12 cellular contexts compared by ENCODE assay signal in genomic region chr7:48085942-48086341, GRCh38. TPM values are rescaled to one million over a fixed set of nuclear protein-coding genes. Genes with fewer than 3 reads are reported as not detected.
DNase-seq lines count a peak whose midpoint lies in the region; ATAC-seq and TF ChIP-seq lines count a peak whose summit lies in the region.
"Had no signal": no experiment of that assay in that cellular context is flagged by ENCODE, and none has a peak within 500 bp of the region (broad histone marks: within the 10 kb centered on the region; RNA-seq: fewer than 3 reads in every experiment).

No MANE protein-coding gene starts in this region.

- peaks cover 16% of the 10 kb centered on the region for H3K36me3 Mint-ChIP-seq in activated CD8-positive, alpha-beta memory T cell treated with anti-CD3 and anti-CD28 coated beads, Interleukin-2, amount 10 ng/mL, durations not matched to agents 7 days and 5 days
- peaks cover 8% of the 10 kb centered on the region for H3K36me3 Mint-ChIP-seq in T-cell

- H3K9me3 ChIP-seq in hepatocyte (ENCODE audit: low read depth) (no peaks in the 10 kb centered on the region), transverse colon (no peaks in the 10 kb centered on the region)

- no peaks in the 10 kb centered on the region for H3K79me2 ChIP-seq in hepatocyte

- H3K9me3 Mint-ChIP-seq in activated CD8-positive, alpha-beta memory T cell treated with anti-CD3 and anti-CD28 coated beads, Interleukin-2, amount 10 ng/mL, durations not matched to agents 7 days and 5 days (ENCODE audit: low read depth) = no peaks in the 10 kb centered on the region
- H3K9me3 Mint-ChIP-seq in T-cell = no peaks in the 10 kb centered on the region

- TF ChIP-seq CTCF in hepatocyte (IDR thresholded peaks at IDR 0.05; ENCODE audit: poor library complexity) (no peak), transverse colon (IDR thresholded peaks at IDR 0.05) (no peak)

- H3K27ac ChIP-seq in hepatocyte = peak overlapping the region; percentile 86
- peak overlapping the region; percentile 37 to 70 (median 66) for H3K27ac ChIP-seq in transverse colon

- intact Hi-C loops in transverse colon (cut with DNase I; ENCODE audit: low total_unique reads) = no loop called here

- H3K27me3 ChIP-seq in hepatocyte (no peaks in the 10 kb centered on the region), transverse colon (no peaks in the 10 kb centered on the region)

- H3K4me1 ChIP-seq in hepatocyte (ENCODE audit: insufficient read depth) (peaks cover 16% of the 10 kb centered on the region), transverse colon (peaks cover 13 to 67% (median 30%) of the 10 kb centered on the region in 4 donors)

- no peak for DNase-seq in activated CD8-positive, alpha-beta memory T cell treated with anti-CD3 and anti-CD28 coated beads, Interleukin-2, amount 10 ng/mL, durations not matched to agents 7 days and 5 days
- DNase-seq in activated CD8-positive, alpha-beta memory T cell treated with anti-CD3 and anti-CD28 coated beads for 24 hours = no peak
- DNase-seq in T-cell (no peak), hepatocyte (ENCODE audit: low spot score) (no peak), transverse colon (no peak), dermis blood vessel endothelial cell (no peak), amniotic stem cell (lab: John Stamatoyannopoulos, UW) (no peak)
- DNase-seq: activated effector memory CD4-positive, alpha-beta T cell treated with anti-CD3 and anti-CD28 coated beads, Interleukin-2, amount 50 U/mL, for 16 hours; endodermal cell; NCI-H1417 had no signal

- TF ChIP-seq POLR2A in transverse colon (IDR thresholded peaks at IDR 0.05) = no peak

- H4K20me1 ChIP-seq in hepatocyte (ENCODE audit: insufficient read depth, poor library complexity, severe bottlenecking) = no peaks in the 10 kb centered on the region

- no peak overlapping the region for H3K4me2 ChIP-seq in hepatocyte

- 44% methylated on average over 1 of the region's 1 CpG for WGBS in hepatocyte (ENCODE audit: low lambda C conversion rate, missing lambda C conversion rate)
- 69 to 100% methylated on average over 1 of the region's 1 CpG for WGBS in transverse colon (ENCODE audit: low coverage in 1 of 2), 2 donors

- no peak for ATAC-seq in activated CD8-positive, alpha-beta memory T cell treated with anti-CD3 and anti-CD28 coated beads, Interleukin-2, amount 10 ng/mL, durations not matched to agents 7 days and 5 days
- ATAC-seq in T-cell (replicated peaks in 1 of 4) (no peak), HG03097 (IDR thresholded peaks at IDR 0.05; ENCODE audit: low FRiP score, unreplicated experiment) (no peak)

- POLR2A ChIA-PET in T-cell (lab: Charles Lee) = no interaction called here

- in situ Hi-C loops in transverse colon (cut with MboI; ENCODE audit: low pct_ligation_motif_present in 1 of 4, low pct_unique_long_range_greater_than_20kb in 1 of 4, low sequenced_read_pairs in 3 of 4) = no loop called here

- H3K27me3 Mint-ChIP-seq in activated CD8-positive, alpha-beta memory T cell treated with anti-CD3 and anti-CD28 coated beads, Interleukin-2, amount 10 ng/mL, durations not matched to agents 7 days and 5 days = no peaks in the 10 kb centered on the region
- H3K27me3 Mint-ChIP-seq in T-cell = no peaks in the 10 kb centered on the region

- no peak for TF ChIP-seq EP300 in transverse colon (IDR thresholded peaks at IDR 0.05; ENCODE audit: low read depth)

- H3K4me3 Mint-ChIP-seq in activated CD8-positive, alpha-beta memory T cell treated with anti-CD3 and anti-CD28 coated beads, Interleukin-2, amount 10 ng/mL, durations not matched to agents 7 days and 5 days = peak overlapping the region; percentile 75
- no peak overlapping the region for H3K4me3 Mint-ChIP-seq in T-cell
- H3K4me3 Mint-ChIP-seq: endodermal cell had no signal

- no peaks in the 10 kb centered on the region for H3K9me2 ChIP-seq in hepatocyte (replicated peaks; ENCODE audit: insufficient read depth)

- peaks cover 63% of the 10 kb centered on the region for H3K4me1 Mint-ChIP-seq in activated CD8-positive, alpha-beta memory T cell treated with anti-CD3 and anti-CD28 coated beads, Interleukin-2, amount 10 ng/mL, durations not matched to agents 7 days and 5 days
- H3K4me1 Mint-ChIP-seq in T-cell = peaks cover 57 to 74% (median 72%) of the 10 kb centered on the region in 3 donors

- CTCF ChIA-PET in activated CD8-positive, alpha-beta memory T cell treated with anti-CD3 and anti-CD28 coated beads, Interleukin-2, amount 10 ng/mL, durations not matched to agents 7 days and 5 days (lab: Charles Lee) = interaction anchor here (0.9 to 2.2 kb wide), 7 partner anchors 10 to 141 kb away, joined by 3 to 13 read pairs (median 6); partner anchors contain the start of gene C7orf57
- CTCF ChIA-PET in T-cell (lab: Charles Lee) = interaction anchor here in 1 of 2 donors (1.3 kb wide), 1 partner anchor 25 kb away, joined by 3 read pairs; no protein-coding TSS in a partner anchor

- peak overlapping the region; percentile 98 for H3K27ac Mint-ChIP-seq in activated CD8-positive, alpha-beta memory T cell treated with anti-CD3 and anti-CD28 coated beads, Interleukin-2, amount 10 ng/mL, durations not matched to agents 7 days and 5 days
- H3K27ac Mint-ChIP-seq in T-cell = peak overlapping the region; percentile 92 to 93

- H3K36me3 ChIP-seq in hepatocyte (replicated peaks; ENCODE audit: insufficient read depth, low read depth) (no peaks in the 10 kb centered on the region), transverse colon (no peaks in the 10 kb centered on the region)
- H3K36me3 ChIP-seq: HAP-1 had no signal

- no peak overlapping the region for H3K4me3 ChIP-seq in hepatocyte
- no peak overlapping the region for H3K4me3 ChIP-seq in transverse colon
- H3K4me3 ChIP-seq: HAP-1 had no signal

- H2AFZ ChIP-seq in hepatocyte = no peak overlapping the region

RNA-seq across cellular contexts. Expression of gene UPP1, which starts 3.1 kb away (rescaled TPM):
- total RNA-seq in activated CD8-positive, alpha-beta memory T cell treated with anti-CD3 and anti-CD28 coated beads, Interleukin-2, amount 10 ng/mL, durations not matched to agents 7 days and 5 days = 10 to 100 TPM; 57.9 to 87.6 TPM
- 100 to 1,000 TPM in 3 of 5 donors, 10 to 100 TPM in 2; 77.7 to 227 (median 177) TPM for total RNA-seq in T-cell
- total RNA-seq in hepatocyte = 12.7 and 14.6 TPM in 2 replicates
- 38.7 and 50.2 TPM in 2 replicates for polyA plus RNA-seq in hepatocyte
- total RNA-seq in transverse colon = 10 to 100 TPM; 31.3 to 46.8 (median 39.3) TPM
- 13.2 and 30.3 TPM in 2 replicates for total RNA-seq in dermis blood vessel endothelial cell

RNA-seq across cellular contexts. Expression of gene C7orf57, which starts 50.6 kb away (rescaled TPM):
- under 1 TPM; 0.12 to 0.15 TPM for total RNA-seq in activated CD8-positive, alpha-beta memory T cell treated with anti-CD3 and anti-CD28 coated beads, Interleukin-2, amount 10 ng/mL, durations not matched to agents 7 days and 5 days
- total RNA-seq in T-cell (1 to 10 TPM in 1 of 5 donors, under 1 TPM in 4; 0.18 to 2.0 (median 0.44) TPM), hepatocyte (0.43 TPM in 1 of 2 replicates, not detected in the other), transverse colon (not detected), dermis blood vessel endothelial cell (not detected in 2 replicates)
- not detected in 2 replicates for polyA plus RNA-seq in hepatocyte

RNA-seq across cellular contexts. Expression of gene SUN3, which starts 57.0 kb away (rescaled TPM):
- total RNA-seq in activated CD8-positive, alpha-beta memory T cell treated with anti-CD3 and anti-CD28 coated beads, Interleukin-2, amount 10 ng/mL, durations not matched to agents 7 days and 5 days = not detected
- total RNA-seq in T-cell (under 1 TPM in 3 of 5 donors, not detected in 2; 0.55 to 0.90 (median 0.59) TPM), hepatocyte (not detected in 2 replicates), transverse colon (not detected), dermis blood vessel endothelial cell (not detected in 2 replicates)
- not detected in 2 replicates for polyA plus RNA-seq in hepatocyte
- total RNA-seq: endodermal cell had no signal
